In genomic region chr14:22378181-22378580, GRCh38 we compare ENCODE assay signal across 24 cellular contexts.
DNase-seq lines count a peak whose midpoint lies in the region; ATAC-seq and TF ChIP-seq lines count a peak whose summit lies in the region.
"Had no signal": no experiment of that assay in that cellular context is flagged by ENCODE, and none has a peak within 500 bp of the region (broad histone marks: within the 10 kb centered on the region; RNA-seq: fewer than 3 reads in every experiment).

No MANE protein-coding gene starts in this region.

- peak overlapping the region; percentile 67 for H3K27ac Mint-ChIP-seq in endodermal cell
- peak overlapping the region; percentile 49 for H3K27ac Mint-ChIP-seq in nephron progenitor cell
- H3K27ac Mint-ChIP-seq: CD14-positive monocyte; CD4-positive, alpha-beta T cell; CD8-positive, alpha-beta memory T cell; H9; HFFc6 had no signal

- H3K36me3 Mint-ChIP-seq in endodermal cell (ENCODE audit: low read depth) (no peaks in the 10 kb centered on the region), nephron progenitor cell (ENCODE audit: low read depth) (no peaks in the 10 kb centered on the region)
- H3K36me3 Mint-ChIP-seq: CD14-positive monocyte; CD8-positive, alpha-beta memory T cell had no signal

- H3K4me3 Mint-ChIP-seq in endodermal cell (peak overlapping the region; percentile 30), nephron progenitor cell (no peak overlapping the region)
- H3K4me3 Mint-ChIP-seq: CD14-positive monocyte; CD4-positive, alpha-beta T cell; CD8-positive, alpha-beta memory T cell; H9; HFFc6 had no signal

- H3K4me2 ChIP-seq in PC-9 = no peak overlapping the region
- H3K4me2 ChIP-seq: A549; BLaER1 treated with 17β-estradiol and CSF1 and Interleukin-3, amounts not matched to agents 10 nM and 100 nM had no signal

- no peaks in the 10 kb centered on the region for H3K4me1 ChIP-seq in HEK293 (ENCODE audit: control insufficient read depth, insufficient read depth, low read length)
- H3K4me1 ChIP-seq in endodermal cell (ENCODE audit: control insufficient read depth, insufficient read depth, low read length) = peaks cover 34% of the 10 kb centered on the region
- no peaks in the 10 kb centered on the region for H3K4me1 ChIP-seq in PC-9 (replicated peaks; ENCODE audit: insufficient read depth)
- H3K4me1 ChIP-seq: BE2C; BLaER1 treated with 17β-estradiol and CSF1 and Interleukin-3, amounts not matched to agents 10 nM and 100 nM had no signal

- H3K27ac ChIP-seq in HEK293 (ENCODE audit: extremely low read depth, low read depth, low read length) (no peak overlapping the region), endodermal cell (ENCODE audit: low read depth, low read length) (no peak overlapping the region), PC-9 (no peak overlapping the region)
- H3K27ac ChIP-seq: A549; BLaER1 treated with 17β-estradiol and CSF1 and Interleukin-3, amounts not matched to agents 10 nM and 100 nM had no signal

- intact Hi-C loops in PC-9 (cut with micrococcal nuclease; ENCODE audit: unreplicated experiment) = no loop called here

- no peaks in the 10 kb centered on the region for H4K20me1 ChIP-seq in PC-9 (ENCODE audit: insufficient read depth)
- H4K20me1 ChIP-seq: BLaER1 treated with 17β-estradiol and CSF1 and Interleukin-3, amounts not matched to agents 10 nM and 100 nM had no signal

- no peaks in the 10 kb centered on the region for H3K9me2 ChIP-seq in PC-9 (ENCODE audit: insufficient read depth)

- H3K36me3 ChIP-seq in HEK293 (ENCODE audit: control insufficient read depth in 2 of 2, insufficient read depth in 1 of 2, low read length in 2 of 2) (no peaks in the 10 kb centered on the region), endodermal cell (ENCODE audit: control insufficient read depth, insufficient read depth, low read length) (no peaks in the 10 kb centered on the region), PC-9 (ENCODE audit: low read depth) (no peaks in the 10 kb centered on the region)
- H3K36me3 ChIP-seq: BE2C; BLaER1 treated with 17β-estradiol and CSF1 and Interleukin-3, amounts not matched to agents 10 nM and 100 nM had no signal

- WGBS in endodermal cell (ENCODE audit: insufficient coverage in 1 of 2, insufficient read length in 1 of 2), 2 experiments = 28 to 40% methylated on average over 1 to 2 of the region's 2 CpGs

- H3K4me3 ChIP-seq in HEK293 (ENCODE audit: low read depth, low read length) = no peak overlapping the region
- peak overlapping the region; percentile 66 for H3K4me3 ChIP-seq in endodermal cell (ENCODE audit: low read length)
- H3K4me3 ChIP-seq in PC-9 = no peak overlapping the region
- H3K4me3 ChIP-seq: A549; BLaER1 treated with 17β-estradiol and CSF1 and Interleukin-3, amounts not matched to agents 10 nM and 100 nM had no signal

- ATAC-seq in HG03108 (IDR thresholded peaks at IDR 0.05; ENCODE audit: unreplicated experiment) = no peak
- ATAC-seq: A549, HCT116 had no signal

- peak; percentile 87 for DNase-seq in SW480 (ENCODE audit: low spot score)
- DNase-seq in endodermal cell = no peak
- no peak for DNase-seq in nephron progenitor cell
- DNase-seq in PC-9 = no peak
- no peak for DNase-seq in H4 (ENCODE audit: low spot score)
- DNase-seq: 8988T; ACHN; AML-193; BE2C; Calu3; CD4-positive, alpha-beta T cell; CD8-positive, alpha-beta memory T cell; DMS53; DMS79 treated with DMSO at 0.1 percent for 48 hours; GF-D8; GOT3; H9; HFFc6 had no signal

- no peaks in the 10 kb centered on the region for H3K9me3 Mint-ChIP-seq in endodermal cell
- H3K9me3 Mint-ChIP-seq in nephron progenitor cell = no peaks in the 10 kb centered on the region
- H3K9me3 Mint-ChIP-seq: CD14-positive monocyte; CD4-positive, alpha-beta T cell; CD8-positive, alpha-beta memory T cell; H9; HFFc6 had no signal

- no peaks in the 10 kb centered on the region for H3K27me3 ChIP-seq in endodermal cell (ENCODE audit: control insufficient read depth, insufficient read depth, low read length, poor library complexity, severe bottlenecking)
- H3K27me3 ChIP-seq in PC-9 (ENCODE audit: insufficient read depth, low read depth) = no peaks in the 10 kb centered on the region
- H3K27me3 ChIP-seq: BLaER1 treated with 17β-estradiol and CSF1 and Interleukin-3, amounts not matched to agents 10 nM and 100 nM had no signal

- H3K4me1 Mint-ChIP-seq in endodermal cell = peaks cover 58% of the 10 kb centered on the region
- peaks cover 21% of the 10 kb centered on the region for H3K4me1 Mint-ChIP-seq in nephron progenitor cell
- H3K4me1 Mint-ChIP-seq: CD8-positive, alpha-beta memory T cell had no signal

- H3K79me2 ChIP-seq in PC-9 (ENCODE audit: low read depth) = no peaks in the 10 kb centered on the region

- H3K27me3 Mint-ChIP-seq in endodermal cell (ENCODE audit: insufficient read depth) = no peaks in the 10 kb centered on the region
- H3K27me3 Mint-ChIP-seq in nephron progenitor cell (ENCODE audit: low read depth, poor library complexity) = no peaks in the 10 kb centered on the region
- H3K27me3 Mint-ChIP-seq: CD4-positive, alpha-beta T cell; CD8-positive, alpha-beta memory T cell had no signal

- BruUV-seq in PC-9 (replicated peaks; lab: Mats Ljungman, UMichigan) = no TSS peak

- CTCF ChIA-PET in HEK293 (lab: Yijun Ruan, JAX) (interaction anchor here (0.7 to 1.9 kb wide), 6 partner anchors 10 to 315 kb away, joined by 3 to 6 read pairs (median 4); no protein-coding TSS in a partner anchor), PC-9 (lab: Charles Lee) (interaction anchor here (0.6 kb wide), 1 partner anchor 9 kb away, joined by 6 read pairs; no protein-coding TSS in a partner anchor)

- H3K9me3 ChIP-seq in HEK293 (ENCODE audit: control insufficient read depth, insufficient read depth, low read depth, low read length) = no peaks in the 10 kb centered on the region
- H3K9me3 ChIP-seq in endodermal cell (ENCODE audit: control insufficient read depth, low read length) = no peaks in the 10 kb centered on the region
- no peaks in the 10 kb centered on the region for H3K9me3 ChIP-seq in PC-9 (ENCODE audit: insufficient read depth, low read depth)
- H3K9me3 ChIP-seq: A549; BE2C; BLaER1 treated with 17β-estradiol and CSF1 and Interleukin-3, amounts not matched to agents 10 nM and 100 nM had no signal

- H2AFZ ChIP-seq in PC-9 = no peak overlapping the region

- H3K9ac ChIP-seq in endodermal cell (ENCODE audit: extremely low read depth, low read length, poor library complexity, severe bottlenecking) = no peak overlapping the region
- H3K9ac ChIP-seq: BLaER1 treated with 17β-estradiol and CSF1 and Interleukin-3, amounts not matched to agents 10 nM and 100 nM had no signal

- no peaks in the 10 kb centered on the region for H3F3A ChIP-seq in PC-9 (ENCODE audit: insufficient read depth, low read depth)

- TF ChIP-seq CTCF in HEK293 (tag by site-specific recombination; IDR thresholded peaks at IDR 0.05) = no peak
- TF ChIP-seq CTCF in endodermal cell (conservative IDR thresholded peaks at IDR 0.05) = no peak
- no peak for TF ChIP-seq CTCF in nephron progenitor cell (IDR thresholded peaks at IDR 0.05)
- TF ChIP-seq CTCF in PC-9 (conservative IDR thresholded peaks at IDR 0.05) = no peak

- POLR2A ChIA-PET in HEK293 (lab: Yijun Ruan, JAX) (no interaction called here), PC-9 (lab: Charles Lee; ENCODE audit: unreplicated experiment) (interaction anchor here (0.6 kb wide), 1 partner anchor 215 kb away, joined by 8 read pairs; no protein-coding TSS in a partner anchor)

TF ChIP-seq in HEK293, 187 proteins besides CTCF, POLR2A, EP300 and RAD21:
- TF ChIP-seq GLIS2 (tag by site-specific recombination; IDR thresholded peaks at IDR 0.05) = no peak
- TF ChIP-seq TCF7L2 (IDR thresholded peaks at IDR 0.05; ENCODE audit: borderline replicate concordance, low read depth, low read length) = peak; percentile 18; the same call in 1 of the 2 replicates
